Comparison of ENCODE assay signal across 20 cellular contexts in genomic region chrX:113790987-113791386, GRCh38.
A peak's percentile ranks its signal among the peaks of the same experiment; 100 is the strongest.
DNase-seq lines count a peak whose midpoint lies in the region; ATAC-seq, FAIRE-seq and TF ChIP-seq lines count a peak whose summit lies in the region.
"Had no signal": no experiment of that assay in that cellular context is flagged by ENCODE, and none has a peak within 500 bp of the region (broad histone marks: within the 10 kb centered on the region; RNA-seq: fewer than 3 reads in every experiment).

No MANE protein-coding gene starts in this region.

- TF ChIP-seq RAD21 in SK-N-SH (IDR thresholded peaks at IDR 0.05; ENCODE audit: low read length) = no peak

- CTCF ChIA-PET in SK-N-SH (lab: Yijun Ruan, JAX) = no interaction called here

- WGBS in SK-N-SH (ENCODE audit: low lambda C conversion rate) = 4% methylated on average over 1 of the region's 1 CpG
- 73% methylated on average over 1 of the region's 1 CpG for WGBS in smooth muscle cell (ENCODE audit: low lambda C conversion rate)

- no peak overlapping the region for H3K27ac ChIP-seq in SK-N-SH (ENCODE audit: low read depth in 2 of 2, low read length in 1 of 2)
- H3K27ac ChIP-seq in astrocyte (ENCODE audit: low read depth, low read length) = no peak overlapping the region
- peak overlapping the region; percentile 3 for H3K27ac ChIP-seq in smooth muscle cell (ENCODE audit: low read depth)
- no peak overlapping the region for H3K27ac ChIP-seq in colonic mucosa
- H3K27ac ChIP-seq: BLaER1 treated with 17β-estradiol and CSF1 and Interleukin-3, amounts not matched to agents 10 nM and 100 nM had no signal

- peak; percentile 34 for FAIRE-seq in astrocyte (lab: Jason Lieb, UNC)
- FAIRE-seq: GM12878, GM19239, H54 had no signal

- H3K4me3 ChIP-seq in SK-N-SH (ENCODE audit: low read depth in 2 of 2, low read length in 1 of 2) (no peak overlapping the region), astrocyte (ENCODE audit: insufficient read depth, low read depth, low read length) (no peak overlapping the region), smooth muscle cell (no peak overlapping the region), colonic mucosa (no peak overlapping the region)
- H3K4me3 ChIP-seq: BLaER1 treated with 17β-estradiol and CSF1 and Interleukin-3, amounts not matched to agents 10 nM and 100 nM; GM12878; GM23338 had no signal

- peak; percentile 2 for DNase-seq in COLO829 (ENCODE audit: low spot score)
- no peak for DNase-seq in SK-N-SH
- peak; percentile 52 for DNase-seq in astrocyte (ENCODE audit: low read depth)
- no peak for DNase-seq in smooth muscle cell (lab: John Stamatoyannopoulos, UW; ENCODE audit: unreplicated experiment)
- DNase-seq in NCI-H526 treated with DMSO at 0.1 percent for 48 hours (lab: John Stamatoyannopoulos, UW) = no peak
- no peak for DNase-seq in HUDEP-2 (lab: John Stamatoyannopoulos, UW; ENCODE audit: unreplicated experiment in 76 of 76)
- DNase-seq in colonic mucosa = no peak
- DNase-seq: CD8-positive, alpha-beta T cell; COR-L47; DMS 273 treated with DMSO at 0.1 percent for 48 hours; DMS53; DND-41; EL had no signal

- TF ChIP-seq CTCF in SK-N-SH (IDR thresholded peaks at IDR 0.05) = no peak
- no peak for TF ChIP-seq CTCF in astrocyte (IDR thresholded peaks at IDR 0.05; ENCODE audit: insufficient read depth, low read depth, low read length)
- no peak for TF ChIP-seq CTCF in smooth muscle cell (IDR thresholded peaks at IDR 0.05; ENCODE audit: borderline replicate concordance, insufficient read depth, poor library complexity, severe bottlenecking)
- TF ChIP-seq CTCF in colonic mucosa (IDR thresholded peaks at IDR 0.05) = no peak

- no peaks in the 10 kb centered on the region; the same call in 1 of the 2 replicates for H3K9me2 ChIP-seq in SK-N-SH

- H3K9me3 Mint-ChIP-seq in astrocyte (ENCODE audit: unreplicated experiment) = no peaks in the 10 kb centered on the region
- H3K9me3 Mint-ChIP-seq: CD8-positive, alpha-beta T cell had no signal

- no peaks in the 10 kb centered on the region for H3K79me2 ChIP-seq in SK-N-SH (ENCODE audit: insufficient read depth)
- no peaks in the 10 kb centered on the region for H3K79me2 ChIP-seq in astrocyte (ENCODE audit: insufficient read depth, low read length)
- no peaks in the 10 kb centered on the region for H3K79me2 ChIP-seq in smooth muscle cell (ENCODE audit: low read depth)

- intact Hi-C loops in colonic mucosa (cut with DNase I) = no loop called here

- H3K27me3 Mint-ChIP-seq in astrocyte (ENCODE audit: low read depth, unreplicated experiment) = no peaks in the 10 kb centered on the region
- H3K27me3 Mint-ChIP-seq: B cell had no signal

- H4K20me1 ChIP-seq in SK-N-SH (ENCODE audit: insufficient read depth) (no peaks in the 10 kb centered on the region), astrocyte (ENCODE audit: insufficient read depth, low read length) (no peaks in the 10 kb centered on the region), smooth muscle cell (ENCODE audit: low read depth) (no peaks in the 10 kb centered on the region)
- H4K20me1 ChIP-seq: BLaER1 treated with 17β-estradiol and CSF1 and Interleukin-3, amounts not matched to agents 10 nM and 100 nM had no signal

- H2AFZ ChIP-seq in SK-N-SH (ENCODE audit: low read depth) = no peak overlapping the region
- H2AFZ ChIP-seq in astrocyte (ENCODE audit: low read depth, low read length) = no peak overlapping the region
- no peak overlapping the region for H2AFZ ChIP-seq in smooth muscle cell (ENCODE audit: low read depth)
- H2AFZ ChIP-seq: GM23338 had no signal

- no peaks in the 10 kb centered on the region for H3K4me1 ChIP-seq in SK-N-SH (ENCODE audit: control insufficient read depth in 1 of 2, insufficient read depth in 2 of 2, low read depth in 1 of 2, low read length in 1 of 2)
- no peaks in the 10 kb centered on the region for H3K4me1 ChIP-seq in astrocyte (ENCODE audit: insufficient read depth, low read length)
- H3K4me1 ChIP-seq in smooth muscle cell (ENCODE audit: low read depth) = peaks cover 10% of the 10 kb centered on the region
- H3K4me1 ChIP-seq in colonic mucosa = no peaks in the 10 kb centered on the region
- H3K4me1 ChIP-seq: BLaER1 treated with 17β-estradiol and CSF1 and Interleukin-3, amounts not matched to agents 10 nM and 100 nM had no signal

- H3K9ac ChIP-seq in SK-N-SH (no peak overlapping the region), astrocyte (ENCODE audit: low read length) (no peak overlapping the region), smooth muscle cell (ENCODE audit: low read depth) (no peak overlapping the region), colonic mucosa (ENCODE audit: low read depth in 2 of 2, low read length in 2 of 2) (no peak overlapping the region)
- H3K9ac ChIP-seq: BLaER1 treated with 17β-estradiol and CSF1 and Interleukin-3, amounts not matched to agents 10 nM and 100 nM had no signal

- H3K4me2 ChIP-seq in SK-N-SH (no peak overlapping the region), astrocyte (ENCODE audit: low read length) (no peak overlapping the region), smooth muscle cell (peak overlapping the region; percentile 4)
- H3K4me2 ChIP-seq: BLaER1 treated with 17β-estradiol and CSF1 and Interleukin-3, amounts not matched to agents 10 nM and 100 nM; GM23338 had no signal

- no peak for ATAC-seq in HG02678 (IDR thresholded peaks at IDR 0.05; ENCODE audit: unreplicated experiment)
- ATAC-seq: CD8-positive, alpha-beta T cell; GM12878; GM23338 had no signal

- no peaks in the 10 kb centered on the region for H3K36me3 Mint-ChIP-seq in astrocyte (ENCODE audit: low read depth, unreplicated experiment)
- H3K36me3 Mint-ChIP-seq: CD8-positive, alpha-beta T cell had no signal

- POLR2A ChIA-PET in SK-N-SH (lab: Yijun Ruan, JAX) = no interaction called here

- H3K27ac Mint-ChIP-seq in astrocyte (ENCODE audit: unreplicated experiment) = no peak overlapping the region
- H3K27ac Mint-ChIP-seq: B cell; CD8-positive, alpha-beta T cell; GM23338 had no signal

- H3F3A ChIP-seq in SK-N-SH (replicated peaks; ENCODE audit: insufficient read depth) (peaks cover 5% of the 10 kb centered on the region), smooth muscle cell (ENCODE audit: low read depth) (no peaks in the 10 kb centered on the region)

- H3K27me3 ChIP-seq in SK-N-SH (ENCODE audit: insufficient read depth) (no peaks in the 10 kb centered on the region; the same call in none of the 2 replicates), astrocyte (ENCODE audit: insufficient read depth, low read length) (no peaks in the 10 kb centered on the region), smooth muscle cell (ENCODE audit: low read depth) (no peaks in the 10 kb centered on the region), colonic mucosa (no peaks in the 10 kb centered on the region)

- H3K4me3 Mint-ChIP-seq in astrocyte (ENCODE audit: unreplicated experiment) = no peak overlapping the region
- H3K4me3 Mint-ChIP-seq: B cell; CD8-positive, alpha-beta T cell; GM23338 had no signal

- H3K36me3 ChIP-seq in SK-N-SH (replicated peaks in 1 of 2; ENCODE audit: control insufficient read depth in 1 of 2, insufficient read depth in 2 of 2, low read length in 1 of 2) = no peaks in the 10 kb centered on the region
- H3K36me3 ChIP-seq in astrocyte (ENCODE audit: insufficient read depth, low read length) = no peaks in the 10 kb centered on the region
- H3K36me3 ChIP-seq in smooth muscle cell (ENCODE audit: low read depth) = no peaks in the 10 kb centered on the region
- H3K36me3 ChIP-seq in colonic mucosa = no peaks in the 10 kb centered on the region
- H3K36me3 ChIP-seq: BLaER1 treated with 17β-estradiol and CSF1 and Interleukin-3, amounts not matched to agents 10 nM and 100 nM had no signal

- peak in 1 of 2 experiments; percentile 43; a peak in 1 of 4 replicates for TF ChIP-seq EP300 in SK-N-SH (IDR thresholded peaks at IDR 0.05; ENCODE audit: borderline replicate concordance in 1 of 2, low read depth in 1 of 2, low read length in 1 of 2)

- H3K9me3 ChIP-seq in SK-N-SH (no peaks in the 10 kb centered on the region), astrocyte (ENCODE audit: insufficient read depth, low read depth, low read length) (no peaks in the 10 kb centered on the region), smooth muscle cell (replicated peaks; ENCODE audit: low read depth) (no peaks in the 10 kb centered on the region), colonic mucosa (no peaks in the 10 kb centered on the region)

- H3K4me1 Mint-ChIP-seq in astrocyte (ENCODE audit: low read depth, unreplicated experiment) = no peaks in the 10 kb centered on the region

TF ChIP-seq in SK-N-SH, 30 proteins besides CTCF, POLR2A, EP300 and RAD21 (continues in another document):
- TF ChIP-seq PBX3 (IDR thresholded peaks at IDR 0.05) (peak; percentile 83), GABPA (IDR thresholded peaks at IDR 0.05; ENCODE audit: low read depth) (no peak), TCF12 (IDR thresholded peaks at IDR 0.05) (peak; percentile 73), MEF2A (IDR thresholded peaks at IDR 0.05; ENCODE audit: borderline replicate concordance, low read depth) (no peak), RXRA (IDR thresholded peaks at IDR 0.05; ENCODE audit: borderline replicate concordance, low read depth) (no peak), JUND (IDR thresholded peaks at IDR 0.05) (peak; percentile 50; the same call in 1 of the 2 replicates), NRF1 (IDR thresholded peaks at IDR 0.05; ENCODE audit: low read depth, low read length) (no peak), YY1 (IDR thresholded peaks at IDR 0.05; ENCODE audit: low read depth) (no peak), NFIC (IDR thresholded peaks at IDR 0.05; ENCODE audit: borderline replicate concordance) (peak; percentile 23; the same call in 1 of the 2 replicates), FOXM1 (IDR thresholded peaks at IDR 0.05; ENCODE audit: low read depth) (peak; percentile 33; the same call in 1 of the 2 replicates), USF1 (IDR thresholded peaks at IDR 0.05; ENCODE audit: borderline replicate concordance, low read depth) (no peak), SIN3A (IDR thresholded peaks at IDR 0.05; ENCODE audit: borderline replicate concordance, low read depth, low read length) (no peak)

Comparison
In these comparisons a context has a peak if more than half of its experiments do, and no peak if none do; other contexts are left out.
1. DNase-seq: peak in COLO829 (single experiment) and astrocyte (single experiment); none in SK-N-SH (single experiment), smooth muscle cell (single experiment), NCI-H526 treated with DMSO at 0.1 percent for 48 hours (single experiment), HUDEP-2 (0 of 76) and colonic mucosa (single experiment).